ENCODE assay signal across 28 cellular contexts in genomic region chr5:13215370-13215769, GRCh38.
"Had no signal": no experiment of that assay in that cellular context is flagged by ENCODE, and none has a peak within 500 bp of the region (broad histone marks: within the 10 kb centered on the region; RNA-seq: fewer than 3 reads in every experiment).

No MANE protein-coding gene starts in this region.

- H3K27ac Mint-ChIP-seq: dendritic cell treated with granulocyte-macrophage colony-stimulating factor and Interleukin-4, amounts not matched to agents 40 ng/mL and 50 ng/mL, for 4 days; effector memory CD8-positive, alpha-beta T cell; endodermal cell had no signal

- H3K9me3 Mint-ChIP-seq: dendritic cell treated with granulocyte-macrophage colony-stimulating factor and Interleukin-4, amounts not matched to agents 40 ng/mL and 50 ng/mL, for 4 days; endodermal cell had no signal

- H3K36me3 ChIP-seq: colonic mucosa, esophagus muscularis mucosa, esophagus squamous epithelium, gastrocnemius medialis, gastroesophageal sphincter, heart left ventricle had no signal

- ATAC-seq: effector memory CD8-positive, alpha-beta T cell; esophagus mucosa; foreskin keratinocyte; gastrocnemius medialis; gastroesophageal sphincter; heart left ventricle had no signal

- H3K4me3 ChIP-seq: colonic mucosa, coronary artery, dorsolateral prefrontal cortex, esophagus muscularis mucosa, esophagus squamous epithelium, gastrocnemius medialis, gastroesophageal sphincter, heart left ventricle had no signal

- H3K9me3 ChIP-seq: colonic mucosa, esophagus muscularis mucosa, esophagus squamous epithelium, gastrocnemius medialis, gastroesophageal sphincter had no signal

- H3K27ac ChIP-seq: colonic mucosa, coronary artery, dorsolateral prefrontal cortex, epithelial cell of prostate, esophagus muscularis mucosa, esophagus squamous epithelium, foreskin keratinocyte, gastrocnemius medialis, gastroesophageal sphincter, heart left ventricle had no signal

- H3K27me3 Mint-ChIP-seq: dendritic cell treated with granulocyte-macrophage colony-stimulating factor and Interleukin-4, amounts not matched to agents 40 ng/mL and 50 ng/mL, for 4 days; effector memory CD8-positive, alpha-beta T cell had no signal

- H3K4me1 ChIP-seq: colonic mucosa, esophagus muscularis mucosa, esophagus squamous epithelium, foreskin keratinocyte, gastrocnemius medialis, gastroesophageal sphincter, heart left ventricle had no signal

- H3K4me3 Mint-ChIP-seq: dendritic cell treated with granulocyte-macrophage colony-stimulating factor and Interleukin-4, amounts not matched to agents 40 ng/mL and 50 ng/mL, for 4 days; effector memory CD8-positive, alpha-beta T cell; endodermal cell had no signal

- DNase-seq: colonic mucosa; cortex of kidney; dermis blood vessel endothelial cell; dorsolateral prefrontal cortex; effector CD4-positive, alpha-beta T cell; effector CD8-positive, alpha-beta T cell; effector memory CD4-positive, alpha-beta T cell; effector memory CD8-positive, alpha-beta T cell; endodermal cell; erythroblast; esophagus squamous epithelium; foreskin fibroblast; foreskin melanocyte; gastrocnemius medialis; glutamatergic neuron; head of caudate nucleus; heart left ventricle had no signal

- H3K27me3 ChIP-seq: colonic mucosa, dorsolateral prefrontal cortex, esophagus muscularis mucosa, esophagus squamous epithelium, foreskin keratinocyte, gastrocnemius medialis, gastroesophageal sphincter, heart left ventricle had no signal

- FAIRE-seq: colon, endometrium, endothelial cell of umbilical vein, frontal cortex had no signal
